In the genomic region with DNA sequence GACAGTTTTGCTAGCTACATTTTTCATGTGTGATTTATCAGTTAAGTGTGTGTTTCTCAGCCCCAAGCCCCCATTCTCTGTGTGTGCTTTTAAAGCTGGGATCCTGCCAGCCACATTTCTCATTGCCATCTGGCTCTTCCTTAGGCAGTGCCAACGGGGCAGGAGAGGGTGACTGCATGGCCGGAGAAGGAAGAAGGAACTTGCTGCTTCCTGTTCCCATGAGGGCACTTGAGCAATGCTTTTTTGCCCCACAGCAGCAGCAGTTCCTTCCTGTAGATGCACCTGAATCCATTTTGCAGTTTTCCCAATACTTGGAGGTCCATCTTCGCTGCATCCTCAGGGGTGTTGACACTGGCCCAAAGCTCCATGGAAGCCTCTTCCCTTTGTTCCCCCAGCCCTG, we compare ENCODE assay signal across 9 cellular contexts. TPM values are rescaled to one million over a fixed set of nuclear protein-coding genes. Genes with fewer than 3 reads are reported as not detected.
A peak's percentile ranks its signal among the peaks of the same experiment; 100 is the strongest.
DNase-seq lines count a peak whose midpoint lies in the region; ATAC-seq, FAIRE-seq and TF ChIP-seq lines count a peak whose summit lies in the region.
"Had no signal": no experiment of that assay in that cellular context is flagged by ENCODE, and none has a peak within 500 bp of the region (broad histone marks: within the 10 kb centered on the region; RNA-seq: fewer than 3 reads in every experiment).

No MANE protein-coding gene starts in this region.

- peak overlapping the region in 4 of 5 experiments; percentile 63 to 90 (median 69) for H3K27ac Mint-ChIP-seq in brain

- peaks cover 89% of the 10 kb centered on the region for H3K4me1 Mint-ChIP-seq in brain

- H3K36me3 Mint-ChIP-seq in brain: peaks cover 43% of the 10 kb centered on the region

- H3K27ac ChIP-seq in small intestine (ENCODE audit: low read depth in 1 of 2, low read length in 1 of 2): peak overlapping the region in 1 of 2 donors; percentile 22
- H3K27ac ChIP-seq: foreskin keratinocyte had no signal

- H3K27me3 Mint-ChIP-seq in brain: peaks cover 4% of the 10 kb centered on the region

- no peaks in the 10 kb centered on the region for H3K27me3 ChIP-seq in small intestine (ENCODE audit: control insufficient read depth in 2 of 2, insufficient read depth in 2 of 2, low read length in 2 of 2)
- H3K27me3 ChIP-seq: foreskin keratinocyte had no signal

- no peak overlapping the region for H3K4me3 Mint-ChIP-seq in brain

- no peaks in the 10 kb centered on the region for H3K9me3 ChIP-seq in small intestine (ENCODE audit: control insufficient read depth, low read depth)

- no peak overlapping the region for H3K4me3 ChIP-seq in NB4 (ENCODE audit: low read depth, low read length)
- H3K4me3 ChIP-seq in small intestine (ENCODE audit: low read depth in 1 of 2, low read length in 2 of 2): no peak overlapping the region

- no peaks in the 10 kb centered on the region for H3K9me3 Mint-ChIP-seq in brain

- FAIRE-seq in small intestine (lab: Jason Lieb, UNC): no peak

- DNase-seq in ELR (ENCODE audit: low read depth): peak; percentile 4
- peak; percentile 64 for DNase-seq in NB4 (ENCODE audit: low read depth)
- DNase-seq in myocyte (ENCODE audit: low read depth): peak; percentile 31
- no peak for DNase-seq in small intestine
- DNase-seq in activated gamma-delta T cell (lab: John Stamatoyannopoulos, UW): no peak
- DNase-seq: foreskin keratinocyte had no signal

- ATAC-seq in GM21576 (IDR thresholded peaks at IDR 0.05; ENCODE audit: unreplicated experiment): no peak
- ATAC-seq in GM21786 (IDR thresholded peaks at IDR 0.05; ENCODE audit: unreplicated experiment): no peak
- ATAC-seq: foreskin keratinocyte had no signal

- no peak for TF ChIP-seq POLR2A in NB4 (IDR thresholded peaks at IDR 0.05; ENCODE audit: extremely low read depth, insufficient read length)

- TF ChIP-seq CTCF in NB4 (IDR thresholded peaks at IDR 0.05; ENCODE audit: low read depth, low read length): no peak
- TF ChIP-seq CTCF in brain (conservative IDR thresholded peaks at IDR 0.05): no peak

- no peaks in the 10 kb centered on the region for H3K36me3 ChIP-seq in small intestine (ENCODE audit: control insufficient read depth in 2 of 2, insufficient read depth in 2 of 2, low read length in 2 of 2)

- peaks cover 0 to 21% of the 10 kb centered on the region in 2 donors for H3K4me1 ChIP-seq in small intestine (ENCODE audit: control insufficient read depth in 2 of 2, insufficient read depth in 1 of 2, low read depth in 1 of 2, low read length in 1 of 2)

- WGBS in small intestine, 3 donors: 61 to 80% (median 80%) methylated on average over 3 of the region's 3 CpGs

RNA-seq across cellular contexts. Expression of gene TNRC6B, which starts 37.5 kb away (rescaled TPM):
- polyA plus RNA-seq in brain (ENCODE audit: insufficient read depth, low read depth, low replicate concordance) (5.8 TPM), small intestine (1 to 10 TPM; 2.2 to 9.6 (median 3.5) TPM)
- 27.4 and 34.7 TPM in 2 replicates for total RNA-seq in myocyte
- polyA plus RNA-seq in myocyte (2012): 7.7 TPM

Comparison
In these comparisons a context has a peak if more than half of its experiments do, and no peak if none do; other contexts are left out.
1. DNase-seq: peak in ELR (single experiment), NB4 (single experiment) and myocyte (single experiment); none in small intestine (single experiment) and activated gamma-delta T cell (single experiment).